3 cellular contexts compared by ENCODE assay signal in genomic region chr20:49955830-49956396, GRCh38. TPM values are rescaled to one million over a fixed set of nuclear protein-coding genes. Genes with fewer than 3 reads are reported as not detected.
"Had no signal": no experiment of that assay in that cellular context is flagged by ENCODE, and none has a peak within 500 bp of the region (broad histone marks: within the 10 kb centered on the region; RNA-seq: fewer than 3 reads in every experiment).

No MANE protein-coding gene starts in this region.

RNA-seq across cellular contexts. Expression of gene SNAI1, which starts 26.9 kb away (rescaled TPM):
- total RNA-seq: kidney epithelial cell, mammary epithelial cell had no signal
- polyA plus RNA-seq: keratinocyte had no signal
